ENCODE assay signal across 8 cellular contexts in the genomic region with DNA sequence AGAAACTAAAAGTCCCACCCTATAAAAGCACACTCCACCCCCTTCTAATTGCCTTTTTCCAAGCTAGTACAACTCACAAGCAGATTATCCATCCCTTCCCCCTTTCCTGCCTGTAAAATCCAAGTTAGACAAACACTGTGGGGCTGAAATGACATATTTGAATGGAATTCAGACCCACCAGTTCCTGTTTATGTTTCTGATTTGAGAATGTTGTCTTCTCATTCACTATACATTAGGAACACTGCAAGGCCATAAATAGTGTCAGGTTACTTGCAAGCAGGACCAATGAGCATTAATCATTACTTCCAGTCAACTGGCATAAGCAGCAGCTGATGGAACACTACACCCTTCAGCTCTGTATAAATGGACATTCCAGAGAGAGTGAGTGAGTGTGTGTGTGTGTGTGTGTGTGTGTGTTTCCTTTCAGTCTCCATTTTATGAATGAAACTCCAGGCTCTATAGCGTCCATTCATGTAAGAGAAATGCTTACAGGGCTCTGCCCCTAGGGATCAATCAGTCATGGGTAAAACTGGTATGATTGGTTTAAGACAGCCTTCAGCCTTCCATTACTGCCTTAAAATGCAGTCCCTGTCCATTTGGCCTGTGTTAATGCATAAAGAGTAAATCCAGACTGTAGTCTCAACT.
A peak's percentile ranks its signal among the peaks of the same experiment; 100 is the strongest.
DNase-seq lines count a peak whose midpoint lies in the region; ATAC-seq and TF ChIP-seq lines count a peak whose summit lies in the region.

No MANE protein-coding gene starts in this region.

- ATAC-seq in left cardiac atrium (peak; percentile 55 to 72), upper lobe of left lung (ENCODE audit: low FRiP score in 2 of 2) (peak; percentile 44 to 53), GM21381 (IDR thresholded peaks at IDR 0.05; ENCODE audit: unreplicated experiment) (no peak)

- DNase-seq in BE2C (peak; percentile 81), NCI-H128 (lab: John Stamatoyannopoulos, UW; ENCODE audit: unreplicated experiment) (peak; percentile 85), SW480 (ENCODE audit: low spot score) (peak; percentile 100), left cardiac atrium (no peak), upper lobe of left lung (no peak), T-helper 9 cell (no peak)
- no peak for DNase-seq in activated CD4-positive, alpha-beta T cell treated with anti-CD3 and anti-CD28 coated beads, Interleukin-2, amount 50 U/mL, for 48 hours

- no peak for TF ChIP-seq EP300 in upper lobe of left lung (IDR thresholded peaks at IDR 0.05)

- H3K9me3 ChIP-seq in BE2C (no peaks in the 10 kb centered on the region), upper lobe of left lung (no peaks in the 10 kb centered on the region)

- H3K4me3 ChIP-seq in BE2C (ENCODE audit: low read depth, low read length), result no peak overlapping the region
- no peak overlapping the region for H3K4me3 ChIP-seq in upper lobe of left lung

- TF ChIP-seq CTCF in BE2C (IDR thresholded peaks at IDR 0.05; ENCODE audit: low read depth, low read length), result no peak
- TF ChIP-seq CTCF in upper lobe of left lung (IDR thresholded peaks at IDR 0.05), result no peak

- H3K27me3 ChIP-seq in BE2C (no peaks in the 10 kb centered on the region), upper lobe of left lung (no peaks in the 10 kb centered on the region)

- peak overlapping the region; percentile 18 to 71 (median 27) for H3K27ac ChIP-seq in upper lobe of left lung

- intact Hi-C loops in left cardiac atrium (cut with DNase I), result no loop called here

- 11 to 63% methylated on average over 1 of the region's 1 CpG for WGBS in upper lobe of left lung, 2 donors

- no peak for TF ChIP-seq POLR2A in upper lobe of left lung (IDR thresholded peaks at IDR 0.05)

- H3K4me1 ChIP-seq in BE2C, result peaks cover 11% of the 10 kb centered on the region
- H3K4me1 ChIP-seq in upper lobe of left lung, result peaks cover 0 to 9% (median 3%) of the 10 kb centered on the region in 4 donors

- H3K36me3 ChIP-seq in BE2C (no peaks in the 10 kb centered on the region), upper lobe of left lung (no peaks in the 10 kb centered on the region)

Comparison
In these comparisons a context has a peak if more than half of its experiments do, and no peak if none do; other contexts are left out.
1. DNase-seq: peak in BE2C (single experiment), NCI-H128 (single experiment) and SW480 (single experiment); none in left cardiac atrium (single experiment), upper lobe of left lung (0 of 2), T-helper 9 cell (single experiment) and activated CD4-positive, alpha-beta T cell treated with anti-CD3 and anti-CD28 coated beads, Interleukin-2, amount 50 U/mL, for 48 hours (0 of 2).